Comparison of ENCODE assay signal across 9 cellular contexts in genomic region chr17:57422574-57423164, GRCh38.
DNase-seq lines count a peak whose midpoint lies in the region; ATAC-seq, FAIRE-seq and TF ChIP-seq lines count a peak whose summit lies in the region.
"Had no signal": no experiment of that assay in that cellular context is flagged by ENCODE, and none has a peak within 500 bp of the region (broad histone marks: within the 10 kb centered on the region; RNA-seq: fewer than 3 reads in every experiment).

No MANE protein-coding gene starts in this region.

- TF ChIP-seq CTCF in endothelial cell of umbilical vein (IDR thresholded peaks at IDR 0.05; ENCODE audit: extremely low read depth in 1 of 2, insufficient read depth in 1 of 2, low read depth in 1 of 2, low read length in 2 of 2) (no peak), nephron progenitor cell (IDR thresholded peaks at IDR 0.05) (no peak), transverse colon (IDR thresholded peaks at IDR 0.05) (no peak), spleen (IDR thresholded peaks at IDR 0.05 in 8 of 11, conservative IDR thresholded peaks at IDR 0.05 in 3 of 11) (no peak)

- H3K4me1 ChIP-seq in endothelial cell of umbilical vein (ENCODE audit: control insufficient read depth, extremely low read depth, insufficient read depth, low read length): peaks cover 23% of the 10 kb centered on the region
- peaks cover 6 to 50% (median 26%) of the 10 kb centered on the region in 4 donors for H3K4me1 ChIP-seq in transverse colon
- peaks cover 10 to 55% (median 16%) of the 10 kb centered on the region in 6 donors for H3K4me1 ChIP-seq in spleen

- H3K4me3 ChIP-seq in endothelial cell of umbilical vein (replicated peaks in 1 of 3; ENCODE audit: insufficient read depth in 1 of 3, low read depth in 1 of 3, low read length in 3 of 3): no peak overlapping the region
- no peak overlapping the region for H3K4me3 ChIP-seq in transverse colon
- no peak overlapping the region for H3K4me3 ChIP-seq in spleen

- intact Hi-C loops in endothelial cell of umbilical vein (cut with micrococcal nuclease): loop anchor here (5.0 kb wide), 1 partner anchor 45 kb away; no protein-coding TSS in a partner anchor
- intact Hi-C loops in transverse colon (cut with DNase I; ENCODE audit: low total_unique reads): no loop called here
- intact Hi-C loops in spleen (cut with DNase I; ENCODE audit: low total_unique reads): no loop called here

- no TSS peak for BruUV-seq in endothelial cell of umbilical vein (replicated peaks; lab: Mats Ljungman, UMichigan)

- no peak overlapping the region for H3K4me3 Mint-ChIP-seq in nephron progenitor cell
- H3K4me3 Mint-ChIP-seq: central memory CD8-positive, alpha-beta T cell had no signal

- H4K20me1 ChIP-seq in endothelial cell of umbilical vein (replicated peaks; ENCODE audit: control insufficient read depth, extremely low read depth, insufficient read depth, low read length): peaks cover 4% of the 10 kb centered on the region

- peaks cover 69% of the 10 kb centered on the region for H3K4me1 Mint-ChIP-seq in nephron progenitor cell

- H3K9me3 ChIP-seq in endothelial cell of umbilical vein (replicated peaks; ENCODE audit: control insufficient read depth, insufficient read depth, low read length) (no peaks in the 10 kb centered on the region), transverse colon (no peaks in the 10 kb centered on the region), spleen (no peaks in the 10 kb centered on the region)

- no peak overlapping the region for H3K4me2 ChIP-seq in endothelial cell of umbilical vein (ENCODE audit: insufficient read depth, low read length)

- POLR2A ChIA-PET in endothelial cell of umbilical vein (lab: Charles Lee): no interaction called here

- no peak overlapping the region for H3K27ac ChIP-seq in endothelial cell of umbilical vein (ENCODE audit: insufficient read depth, low read depth, low read length)
- H3K27ac ChIP-seq in transverse colon: peak overlapping the region in 1 of 4 donors; percentile 79
- H3K27ac ChIP-seq in spleen: no peak overlapping the region

- H3K27ac Mint-ChIP-seq in nephron progenitor cell: no peak overlapping the region

- H3K9me3 Mint-ChIP-seq in nephron progenitor cell: peaks cover 38% of the 10 kb centered on the region
- H3K9me3 Mint-ChIP-seq: central memory CD8-positive, alpha-beta T cell had no signal

- H3K27me3 ChIP-seq in endothelial cell of umbilical vein (ENCODE audit: control insufficient read depth in 2 of 2, insufficient read depth in 2 of 2, low read length in 2 of 2): no peaks in the 10 kb centered on the region
- H3K27me3 ChIP-seq in transverse colon: no peaks in the 10 kb centered on the region
- H3K27me3 ChIP-seq in spleen (replicated peaks in 1 of 7): no peaks in the 10 kb centered on the region

- peak; percentile 72 for ATAC-seq in GM21390 (IDR thresholded peaks at IDR 0.05; ENCODE audit: unreplicated experiment)

- dilution Hi-C loops in endothelial cell of umbilical vein (cut with MboI; ENCODE audit: extremely low pct_ligation_motif_present, low sequenced_read_pairs): no loop called here

- H3K9me1 ChIP-seq in endothelial cell of umbilical vein (replicated peaks; ENCODE audit: control insufficient read depth, extremely low read depth, insufficient read depth, low read length): no peaks in the 10 kb centered on the region

- H3K9ac ChIP-seq in endothelial cell of umbilical vein (replicated peaks; ENCODE audit: extremely low read depth, insufficient read depth, low read length): no peak overlapping the region

- in situ Hi-C loops in transverse colon (cut with MboI; ENCODE audit: low pct_ligation_motif_present in 1 of 4, low pct_unique_long_range_greater_than_20kb in 1 of 4, low sequenced_read_pairs in 3 of 4): loop anchor here in 1 of 4 donors (25.0 kb wide), 1 partner anchor 160 kb away; the partner anchor contains the start of gene MSI2

- H3K27me3 Mint-ChIP-seq in nephron progenitor cell (ENCODE audit: low read depth, poor library complexity): no peaks in the 10 kb centered on the region
- H3K27me3 Mint-ChIP-seq: central memory CD8-positive, alpha-beta T cell had no signal

- H3K36me3 Mint-ChIP-seq in nephron progenitor cell (ENCODE audit: low read depth): peaks cover 84% of the 10 kb centered on the region

- peak; percentile 82 for FAIRE-seq in endothelial cell of umbilical vein (lab: Jason Lieb, UNC)

- WGBS in transverse colon (ENCODE audit: low coverage in 1 of 2), 2 donors: 91% methylated on average over 8 to 9 of the region's 9 CpGs
- WGBS in spleen, 5 donors: 79 to 86% (median 83%) methylated on average over 9 of the region's 9 CpGs

- CTCF ChIA-PET in endothelial cell of umbilical vein (lab: Charles Lee): interaction anchor here (1.2 to 2.6 kb wide), 2 partner anchors 20 to 179 kb away, joined by 4 to 13 read pairs; no protein-coding TSS in a partner anchor

- H3K36me3 ChIP-seq in endothelial cell of umbilical vein (ENCODE audit: control insufficient read depth in 2 of 2, extremely low read depth in 1 of 2, insufficient read depth in 2 of 2, low read length in 2 of 2) (no peaks in the 10 kb centered on the region), transverse colon (no peaks in the 10 kb centered on the region), spleen (peaks cover 0 to 10% (median 0%) of the 10 kb centered on the region in 6 donors)

- no peaks in the 10 kb centered on the region for H3K79me2 ChIP-seq in endothelial cell of umbilical vein (ENCODE audit: control insufficient read depth, insufficient read depth, low read length)

- no peak for TF ChIP-seq POLR2A in endothelial cell of umbilical vein (IDR thresholded peaks at IDR 0.05; ENCODE audit: low read depth, low read length)
- TF ChIP-seq POLR2A in transverse colon (IDR thresholded peaks at IDR 0.05): no peak
- no peak for TF ChIP-seq POLR2A in spleen (IDR thresholded peaks at IDR 0.05)

- DNase-seq in Daoy (ENCODE audit: low read depth) (peak; percentile 61), HS-5 (ENCODE audit: low read depth) (peak; percentile 19), endothelial cell of umbilical vein (ENCODE audit: low read depth, low spot score) (no peak), nephron progenitor cell (no peak), transverse colon (no peak), spleen (no peak)
- DNase-seq in activated CD8-positive, alpha-beta memory T cell treated with anti-CD3 and anti-CD28 coated beads for 24 hours: no peak

- H2AFZ ChIP-seq in endothelial cell of umbilical vein (ENCODE audit: low read depth, low read length): no peak overlapping the region

- no peak for TF ChIP-seq EP300 in transverse colon (IDR thresholded peaks at IDR 0.05; ENCODE audit: low read depth)

TF ChIP-seq in endothelial cell of umbilical vein, 7 proteins besides CTCF, POLR2A, EP300 and RAD21:
- TF ChIP-seq JUN (IDR thresholded peaks at IDR 0.05; ENCODE audit: borderline replicate concordance, insufficient read depth, insufficient read length, low read depth) (peak; percentile 56), FOS (IDR thresholded peaks at IDR 0.05; ENCODE audit: borderline replicate concordance, insufficient read depth, low read length) (peak; percentile 31), MYC (IDR thresholded peaks at IDR 0.05; ENCODE audit: low read depth, low read length) (no peak), GATA2 (IDR thresholded peaks at IDR 0.05; ENCODE audit: insufficient read depth, insufficient read length, low read depth, low read length) (no peak)

Comparison
In these comparisons a context has a peak if more than half of its experiments do, and no peak if none do; other contexts are left out.
1. DNase-seq: peak in Daoy (single experiment) and HS-5 (single experiment); none in endothelial cell of umbilical vein (single experiment), nephron progenitor cell (single experiment), activated CD8-positive, alpha-beta memory T cell treated with anti-CD3 and anti-CD28 coated beads for 24 hours (single experiment), transverse colon (single experiment) and spleen (single experiment).